In genomic region chr13:98349731-98350305, GRCh38 we compare ENCODE assay signal across 12 cellular contexts.
A peak's percentile ranks its signal among the peaks of the same experiment; 100 is the strongest.
DNase-seq lines count a peak whose midpoint lies in the region; ATAC-seq and TF ChIP-seq lines count a peak whose summit lies in the region.
"Had no signal": no experiment of that assay in that cellular context is flagged by ENCODE, and none has a peak within 500 bp of the region (broad histone marks: within the 10 kb centered on the region; RNA-seq: fewer than 3 reads in every experiment).

No MANE protein-coding gene starts in this region.

- H3K9me3 ChIP-seq in HEK293 (ENCODE audit: control insufficient read depth, insufficient read depth, low read depth, low read length) (no peaks in the 10 kb centered on the region), body of pancreas (no peaks in the 10 kb centered on the region), right lobe of liver (no peaks in the 10 kb centered on the region)

- POLR2A ChIA-PET in HEK293 (lab: Yijun Ruan, JAX) = no interaction called here

- no peaks in the 10 kb centered on the region for H3K36me3 ChIP-seq in HEK293 (ENCODE audit: control insufficient read depth in 2 of 2, insufficient read depth in 1 of 2, low read length in 2 of 2)
- H3K36me3 ChIP-seq in body of pancreas (replicated peaks in 1 of 2; ENCODE audit: insufficient read depth in 1 of 2, low read depth in 2 of 2) = no peaks in the 10 kb centered on the region
- H3K36me3 ChIP-seq in right lobe of liver = peaks cover 0 to 3% (median 1%) of the 10 kb centered on the region in 4 donors

- ATAC-seq in body of pancreas (peak; percentile 62), right lobe of liver (peak; percentile 85 to 94 (median 91))
- ATAC-seq in activated CD4-positive, CD25-positive, alpha-beta regulatory T cell treated with anti-CD3 and anti-CD28 coated beads, Interleukin-2, amount 50 U/mL, for 24 hours = no peak
- ATAC-seq: natural killer cell treated with Interleukin-12 subunit alpha and Interleukin-12 subunit beta and Interleukin-15 and Interleukin-18, amount 100 ng/mL, for 72 hours had no signal

- TF ChIP-seq POLR2A in body of pancreas (IDR thresholded peaks at IDR 0.05) = no peak
- TF ChIP-seq POLR2A in right lobe of liver (IDR thresholded peaks at IDR 0.05) = no peak

- TF ChIP-seq CTCF in HEK293 (tag by site-specific recombination; IDR thresholded peaks at IDR 0.05) = no peak
- TF ChIP-seq CTCF in body of pancreas (IDR thresholded peaks at IDR 0.05) = peak in 4 of 7 experiments; percentile 18 to 33 (median 30)
- peak; percentile 29 to 60 (median 42) for TF ChIP-seq CTCF in right lobe of liver (IDR thresholded peaks at IDR 0.05)

- H3K4me1 ChIP-seq in HEK293 (ENCODE audit: control insufficient read depth, insufficient read depth, low read length) (no peaks in the 10 kb centered on the region), body of pancreas (no peaks in the 10 kb centered on the region), right lobe of liver (no peaks in the 10 kb centered on the region)

- DNase-seq in COLO668 (lab: John Stamatoyannopoulos, UW; ENCODE audit: unreplicated experiment) = peak; percentile 51
- peak; percentile 25 to 57 (median 38) for DNase-seq in body of pancreas
- peak; percentile 47 to 59 (median 54) for DNase-seq in right lobe of liver
- DNase-seq in NCI-H2227 treated with DMSO at 0.1 percent for 48 hours (lab: John Stamatoyannopoulos, UW) = no peak
- no peak for DNase-seq in G401 (ENCODE audit: low spot score)
- no peak for DNase-seq in NCI-H2029 (lab: John Stamatoyannopoulos, UW)
- DNase-seq: CD4-positive, alpha-beta T cell; NCI-H2171; stimulated activated CD4-positive, alpha-beta T cell treated with anti-CD3 and anti-CD28 coated beads, Interleukin-4, amount 100 ng/mL, for 24 hours had no signal

- H3K4me3 ChIP-seq in HEK293 (ENCODE audit: low read depth, low read length) = no peak overlapping the region
- H3K4me3 ChIP-seq in body of pancreas = no peak overlapping the region
- no peak overlapping the region for H3K4me3 ChIP-seq in right lobe of liver

- 79 to 81% methylated on average over 11 of the region's 11 CpGs for WGBS in body of pancreas, 2 donors
- 64% methylated on average over 9 of the region's 11 CpGs for WGBS in right lobe of liver (ENCODE audit: insufficient coverage, low coverage, low lambda C conversion rate, missing lambda C conversion rate)

- H3K27me3 ChIP-seq in body of pancreas = no peaks in the 10 kb centered on the region
- H3K27me3 ChIP-seq in right lobe of liver = no peaks in the 10 kb centered on the region

- in situ Hi-C loops in G401 (cut with HindIII; ENCODE audit: low sequenced_read_pairs) = no loop called here

- intact Hi-C loops in body of pancreas (cut with DNase I) (no loop called here), right lobe of liver (cut with DNase I) (no loop called here)

- CTCF ChIA-PET in HEK293 (lab: Yijun Ruan, JAX) = interaction anchor here (0.8 kb wide), 1 partner anchor 246 kb away, joined by 7 read pairs; no protein-coding TSS in a partner anchor

- no peak overlapping the region for H3K27ac ChIP-seq in HEK293 (ENCODE audit: extremely low read depth, low read depth, low read length)
- H3K27ac ChIP-seq in body of pancreas = no peak overlapping the region
- no peak overlapping the region for H3K27ac ChIP-seq in right lobe of liver

TF ChIP-seq in HEK293, 187 proteins besides CTCF, POLR2A, EP300 and RAD21:
- TF ChIP-seq PRDM4 (tag by site-specific recombination; IDR thresholded peaks at IDR 0.05) (peak; percentile 60; the same call in 1 of the 2 replicates), ZNF157 (tag by site-specific recombination; IDR thresholded peaks at IDR 0.05) (no peak)

Comparison
In these comparisons a context has a peak if more than half of its experiments do, and no peak if none do; other contexts are left out.
1. DNase-seq: peak in COLO668 (single experiment), body of pancreas (4 of 4) and right lobe of liver (3 of 3); none in NCI-H2227 treated with DMSO at 0.1 percent for 48 hours (single experiment), G401 (single experiment) and NCI-H2029 (single experiment).
2. ATAC-seq: peak in body of pancreas (single experiment) and right lobe of liver (4 of 4); none in activated CD4-positive, CD25-positive, alpha-beta regulatory T cell treated with anti-CD3 and anti-CD28 coated beads, Interleukin-2, amount 50 U/mL, for 24 hours (0 of 2).